ENCODE assay signal across 18 cellular contexts in the genomic region with DNA sequence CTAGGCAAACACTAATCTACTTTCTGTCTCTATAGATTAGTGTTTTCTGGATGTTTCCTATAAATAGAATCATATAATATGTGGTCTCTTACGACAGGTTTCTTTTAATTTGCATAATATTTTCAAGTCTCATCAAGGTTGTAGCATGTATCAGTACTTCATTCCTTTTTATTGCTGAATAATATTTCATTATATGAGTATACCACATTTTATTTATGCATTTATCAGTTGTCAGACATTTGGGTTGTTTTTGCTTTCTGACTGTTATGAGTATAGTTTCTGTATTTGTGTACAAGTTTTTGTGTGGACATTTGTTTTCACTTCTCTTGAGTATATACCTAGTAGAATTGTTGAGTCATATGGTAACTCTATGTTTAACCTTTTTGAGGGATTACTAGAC. TPM values are rescaled to one million over a fixed set of nuclear protein-coding genes. Genes with fewer than 3 reads are reported as not detected.
DNase-seq lines count a peak whose midpoint lies in the region; ATAC-seq, FAIRE-seq and TF ChIP-seq lines count a peak whose summit lies in the region.
"Had no signal": no experiment of that assay in that cellular context is flagged by ENCODE, and none has a peak within 500 bp of the region (broad histone marks: within the 10 kb centered on the region; RNA-seq: fewer than 3 reads in every experiment).

No MANE protein-coding gene starts in this region.

- TF ChIP-seq RAD21 in HepG2 (CRISPR knock-in tag; IDR thresholded peaks at IDR 0.05) = no peak

- H3K9ac ChIP-seq in HepG2 (ENCODE audit: insufficient read depth, low read depth, low read length) = no peak overlapping the region
- H3K9ac ChIP-seq: neural progenitor cell had no signal

- 2% methylated on average over 1 of the region's 1 CpG for WGBS in HepG2 (ENCODE audit: low lambda C conversion rate)

- no peak for TF ChIP-seq CTCF in HepG2 (CRISPR knock-in tag; IDR thresholded peaks at IDR 0.05)

- no peak overlapping the region for H3K4me2 ChIP-seq in HepG2 (ENCODE audit: low read depth, low read length)
- H3K4me2 ChIP-seq: neural progenitor cell had no signal

- DNase-seq in superior temporal gyrus (ENCODE audit: extremely low spot score) = no peak
- DNase-seq in HepG2 (ENCODE audit: low spot score) = no peak
- DNase-seq in NCI-H345 treated with DMSO at 0.1 percent for 48 hours (lab: John Stamatoyannopoulos, UW; ENCODE audit: unreplicated experiment) = no peak
- DNase-seq in NCI-H187 (lab: John Stamatoyannopoulos, UW) = no peak
- DNase-seq: activated CD8-positive, alpha-beta memory T cell treated with anti-CD3 and anti-CD28 coated beads, Interleukin-2, amount 50 U/mL, for 48 hours; activated naive CD4-positive, alpha-beta T cell treated with Interleukin-2 at 50 U/mL for 16 hours; colonic mucosa; foreskin melanocyte; NCI-H2081; NCI-H524 treated with DMSO at 0.1 percent for 48 hours had no signal

- no peak for FAIRE-seq in HepG2 (lab: Jason Lieb, UNC)
- FAIRE-seq: endothelial cell of umbilical vein had no signal

- POLR2A ChIA-PET in HepG2 (lab: Yijun Ruan, JAX) = no interaction called here

- H3K9me3 ChIP-seq in HepG2 (ENCODE audit: low read length) = no peaks in the 10 kb centered on the region
- H3K9me3 ChIP-seq: colonic mucosa, HAP-1, SJSA1 had no signal

- no peak overlapping the region for H3K4me3 ChIP-seq in HepG2 (replicated peaks in 1 of 3; ENCODE audit: insufficient read depth in 1 of 3, low read depth in 2 of 3, low read length in 3 of 3)
- H3K4me3 ChIP-seq: colonic mucosa, HAP-1, neural progenitor cell, SJSA1 had no signal

- peaks cover 10% of the 10 kb centered on the region for H3K79me2 ChIP-seq in HepG2 (ENCODE audit: insufficient read depth, low read length)

- BruUV-seq in HepG2 (replicated peaks; lab: Mats Ljungman, UMichigan) = no TSS peak

- no peak for TF ChIP-seq EP300 in HepG2 (IDR thresholded peaks at IDR 0.05; ENCODE audit: low read depth in 2 of 2, low read length in 2 of 2)
- TF ChIP-seq EP300 in HepG2 (CRISPR knock-in tag; IDR thresholded peaks at IDR 0.05; ENCODE audit: borderline replicate concordance) = no peak

- H2AFZ ChIP-seq in HepG2 (ENCODE audit: low read length) = no peak overlapping the region
- H2AFZ ChIP-seq: neural progenitor cell had no signal

- H3K27ac ChIP-seq in HepG2 (ENCODE audit: extremely low read length, insufficient read depth, low read length) = no peak overlapping the region
- H3K27ac ChIP-seq: colonic mucosa, neural progenitor cell, SJSA1 had no signal

- peaks cover 14% of the 10 kb centered on the region for H3K4me1 ChIP-seq in HepG2 (ENCODE audit: insufficient read depth, low read length)
- H3K4me1 ChIP-seq: colonic mucosa, SJSA1 had no signal

- CTCF ChIA-PET in HepG2 (lab: Yijun Ruan, JAX; ENCODE audit: low intra/inter-chr PET ratio, low total read pairs) = no interaction called here

- TF ChIP-seq POLR2A in GM18505 (IDR thresholded peaks at IDR 0.05; ENCODE audit: borderline replicate concordance, extremely low read depth, insufficient read depth, insufficient read length) (no peak), HepG2 (IDR thresholded peaks at IDR 0.05; ENCODE audit: insufficient read depth in 1 of 2, low read depth in 2 of 2, low read length in 2 of 2) (no peak)

- intact Hi-C loops in HepG2 (cut with micrococcal nuclease; ENCODE audit: unreplicated experiment) = no loop called here

- ATAC-seq in GM18505 (IDR thresholded peaks at IDR 0.05; ENCODE audit: unreplicated experiment) (peak; percentile 66), GM19452 (IDR thresholded peaks at IDR 0.05; ENCODE audit: unreplicated experiment) (peak; percentile 60), HG02885 (IDR thresholded peaks at IDR 0.05; ENCODE audit: poor library complexity, unreplicated experiment) (peak; percentile 62), HG03575 (IDR thresholded peaks at IDR 0.05; ENCODE audit: extremely low read depth, insufficient number of reproducible peaks, low FRiP score, unreplicated experiment) (peak; percentile 43), HepG2 (no peak)

- peaks cover 1 to 5% of the 10 kb centered on the region in 2 experiments; a peak in 3 of 5 replicates for H3K36me3 ChIP-seq in HepG2 (replicated peaks in 1 of 2; ENCODE audit: control insufficient read depth in 1 of 2, insufficient read depth in 2 of 2, low read length in 2 of 2)
- H3K36me3 ChIP-seq: colonic mucosa, HAP-1, neural progenitor cell, SJSA1 had no signal

- H4K20me1 ChIP-seq in HepG2 (ENCODE audit: insufficient read depth, low read length) = no peaks in the 10 kb centered on the region; the same call in 1 of the 2 replicates

- H3K27me3 ChIP-seq in HepG2 (ENCODE audit: control insufficient read depth in 1 of 2, insufficient read depth in 2 of 2, low read length in 2 of 2) = no peaks in the 10 kb centered on the region
- H3K27me3 ChIP-seq: colonic mucosa, neural progenitor cell, SJSA1 had no signal

- in situ Hi-C loops in HepG2 (cut with HindIII; ENCODE audit: extremely low pct_ligation_motif_present, low pct_unique_long_range_greater_than_20kb) = no loop called here

TF ChIP-seq in HepG2, 621 proteins besides CTCF, POLR2A, EP300 and RAD21 (continues in another document):
- TF ChIP-seq TCF12 (IDR thresholded peaks at IDR 0.05) = no peak
- TF ChIP-seq TCF12 (CRISPR knock-in tag; IDR thresholded peaks at IDR 0.05) = no peak
- TF ChIP-seq MXD1 (CRISPR knock-in tag; IDR thresholded peaks at IDR 0.05) = no peak
- no peak for TF ChIP-seq HDAC6 (IDR thresholded peaks at IDR 0.05; ENCODE audit: low read depth, low read length)
- TF ChIP-seq RARG (CRISPR knock-in tag; IDR thresholded peaks at IDR 0.05; ENCODE audit: low read depth) = no peak
- no peak for TF ChIP-seq ATF7-NPFF (CRISPR knock-in tag; IDR thresholded peaks at IDR 0.05; ENCODE audit: low read depth)
- no peak for TF ChIP-seq TAF15 (IDR thresholded peaks at IDR 0.05; ENCODE audit: low read depth, low read length, poor library complexity, severe bottlenecking)
- TF ChIP-seq JUND (CRISPR knock-in tag; IDR thresholded peaks at IDR 0.05) = no peak

RNA-seq across cellular contexts. Expression of gene SHOC2, which starts 48.2 kb away (rescaled TPM):
- total RNA-seq in HepG2 (2016; rRNA removed; fragmentation: Illumina TruSeq; extraction: Trizol) = 25.5 and 44.4 TPM in 2 replicates
- total RNA-seq in HepG2 (2016; cell fraction: cytosol; rRNA removed; fragmentation: Illumina TruSeq; extraction: Trizol; ENCODE audit: low read depth) = 33.4 and 34.4 TPM in 2 replicates
- 24.6 and 39.6 TPM in 2 replicates for total RNA-seq in HepG2 (2016; cell fraction: insoluble cytoplasmic fraction; rRNA removed; fragmentation: Illumina TruSeq; extraction: Trizol)
- 39.5 and 52.4 TPM in 2 replicates for total RNA-seq in HepG2 (2016; cell fraction: membrane; rRNA removed; fragmentation: Illumina TruSeq; extraction: Trizol)
- total RNA-seq in HepG2 (2016; cell fraction: nucleus; rRNA removed; fragmentation: Illumina TruSeq; extraction: Trizol) = 23.1 and 27.2 TPM in 2 replicates
- polyA plus RNA-seq in HepG2 (2011; rRNA removed) = 8.0 and 8.6 TPM in 2 replicates
- 3.7 and 6.8 TPM in 2 replicates for polyA plus RNA-seq in HepG2 (2011; cell fraction: cytosol; rRNA removed)
- polyA plus RNA-seq in HepG2 (2011; cell fraction: nucleus; rRNA removed) = 2.9 and 3.6 TPM in 2 replicates
- 11.5 and 12.7 TPM in 2 replicates for polyA plus RNA-seq in HepG2 (2012)
- polyA plus RNA-seq in HepG2 (2016; cell fraction: cytosol; fragmentation: Illumina TruSeq; extraction: Trizol; ENCODE audit: low read depth) = 2.5 and 2.6 TPM in 2 replicates
- 27.0 and 31.6 TPM in 2 replicates for polyA plus RNA-seq in HepG2 (2016; cell fraction: insoluble cytoplasmic fraction; fragmentation: Illumina TruSeq; extraction: Trizol; ENCODE audit: low read depth)
- 10.5 and 11.0 TPM in 2 replicates for polyA plus RNA-seq in HepG2 (2016; cell fraction: membrane; fragmentation: Illumina TruSeq; extraction: Trizol; ENCODE audit: low read depth)
- polyA plus RNA-seq in HepG2 (2016; cell fraction: nucleus; fragmentation: Illumina TruSeq; extraction: Trizol; ENCODE audit: insufficient read depth, low read depth) = 13.1 and 13.4 TPM in 2 replicates
- 8.5 and 16.0 TPM in 2 replicates for polyA minus RNA-seq in HepG2 (2011; rRNA and poly(A)+ RNA removed; ENCODE audit: low replicate concordance)
- polyA minus RNA-seq in HepG2 (2011; cell fraction: cytosol; rRNA and poly(A)+ RNA removed) = 17.3 and 24.5 TPM in 2 replicates
- polyA minus RNA-seq in HepG2 (2011; cell fraction: nucleus; rRNA and poly(A)+ RNA removed) = 56.1 and 58.2 TPM in 2 replicates

RNA-seq across cellular contexts. Expression of gene BBIP1, which starts 48.7 kb away (rescaled TPM):
- total RNA-seq in HepG2 (2016; rRNA removed; fragmentation: Illumina TruSeq; extraction: Trizol) = 24.1 and 28.9 TPM in 2 replicates
- 17.3 and 20.0 TPM in 2 replicates for total RNA-seq in HepG2 (2016; cell fraction: cytosol; rRNA removed; fragmentation: Illumina TruSeq; extraction: Trizol; ENCODE audit: low read depth)
- 19.7 and 29.5 TPM in 2 replicates for total RNA-seq in HepG2 (2016; cell fraction: insoluble cytoplasmic fraction; rRNA removed; fragmentation: Illumina TruSeq; extraction: Trizol)
- total RNA-seq in HepG2 (2016; cell fraction: membrane; rRNA removed; fragmentation: Illumina TruSeq; extraction: Trizol) = 32.7 and 33.9 TPM in 2 replicates
- total RNA-seq in HepG2 (2016; cell fraction: nucleus; rRNA removed; fragmentation: Illumina TruSeq; extraction: Trizol) = 16.5 and 17.2 TPM in 2 replicates
- polyA plus RNA-seq in HepG2 (2011; rRNA removed) = 12.2 and 18.3 TPM in 2 replicates
- polyA plus RNA-seq in HepG2 (2011; cell fraction: cytosol; rRNA removed) = 5.5 and 7.5 TPM in 2 replicates
- polyA plus RNA-seq in HepG2 (2011; cell fraction: nucleus; rRNA removed) = 12.1 and 13.9 TPM in 2 replicates
- polyA plus RNA-seq in HepG2 (2012) = 19.6 and 27.5 TPM in 2 replicates
- polyA plus RNA-seq in HepG2 (2016; cell fraction: cytosol; fragmentation: Illumina TruSeq; extraction: Trizol; ENCODE audit: low read depth) = 21.3 and 22.3 TPM in 2 replicates
- polyA plus RNA-seq in HepG2 (2016; cell fraction: insoluble cytoplasmic fraction; fragmentation: Illumina TruSeq; extraction: Trizol; ENCODE audit: low read depth) = 30.5 and 34.8 TPM in 2 replicates
- polyA plus RNA-seq in HepG2 (2016; cell fraction: membrane; fragmentation: Illumina TruSeq; extraction: Trizol; ENCODE audit: low read depth) = 27.9 and 29.7 TPM in 2 replicates
- 21.6 and 32.5 TPM in 2 replicates for polyA plus RNA-seq in HepG2 (2016; cell fraction: nucleus; fragmentation: Illumina TruSeq; extraction: Trizol; ENCODE audit: insufficient read depth, low read depth)
- 3.9 and 7.4 TPM in 2 replicates for polyA minus RNA-seq in HepG2 (2011; rRNA and poly(A)+ RNA removed; ENCODE audit: low replicate concordance)
- 6.7 and 7.0 TPM in 2 replicates for polyA minus RNA-seq in HepG2 (2011; cell fraction: cytosol; rRNA and poly(A)+ RNA removed)
- 30.1 and 40.0 TPM in 2 replicates for polyA minus RNA-seq in HepG2 (2011; cell fraction: nucleus; rRNA and poly(A)+ RNA removed)
